ENCODE assay signal across 1 cellular context in genomic region chr21:31457675-31458074, GRCh38.
TF ChIP-seq lines count a peak whose summit lies in the region.

No MANE protein-coding gene starts in this region.

TF ChIP-seq in HepG2, 621 proteins besides CTCF, POLR2A, EP300 and RAD21 (continued from another document):
- TF ChIP-seq ARID3A (IDR thresholded peaks at IDR 0.05; ENCODE audit: low read depth, low read length): no peak
- TF ChIP-seq TCF7 (IDR thresholded peaks at IDR 0.05; ENCODE audit: low read depth): no peak
- no peak for TF ChIP-seq PTBP1 (IDR thresholded peaks at IDR 0.05; ENCODE audit: low read depth, low read length, poor library complexity, severe bottlenecking)
- TF ChIP-seq, protein P1, sequence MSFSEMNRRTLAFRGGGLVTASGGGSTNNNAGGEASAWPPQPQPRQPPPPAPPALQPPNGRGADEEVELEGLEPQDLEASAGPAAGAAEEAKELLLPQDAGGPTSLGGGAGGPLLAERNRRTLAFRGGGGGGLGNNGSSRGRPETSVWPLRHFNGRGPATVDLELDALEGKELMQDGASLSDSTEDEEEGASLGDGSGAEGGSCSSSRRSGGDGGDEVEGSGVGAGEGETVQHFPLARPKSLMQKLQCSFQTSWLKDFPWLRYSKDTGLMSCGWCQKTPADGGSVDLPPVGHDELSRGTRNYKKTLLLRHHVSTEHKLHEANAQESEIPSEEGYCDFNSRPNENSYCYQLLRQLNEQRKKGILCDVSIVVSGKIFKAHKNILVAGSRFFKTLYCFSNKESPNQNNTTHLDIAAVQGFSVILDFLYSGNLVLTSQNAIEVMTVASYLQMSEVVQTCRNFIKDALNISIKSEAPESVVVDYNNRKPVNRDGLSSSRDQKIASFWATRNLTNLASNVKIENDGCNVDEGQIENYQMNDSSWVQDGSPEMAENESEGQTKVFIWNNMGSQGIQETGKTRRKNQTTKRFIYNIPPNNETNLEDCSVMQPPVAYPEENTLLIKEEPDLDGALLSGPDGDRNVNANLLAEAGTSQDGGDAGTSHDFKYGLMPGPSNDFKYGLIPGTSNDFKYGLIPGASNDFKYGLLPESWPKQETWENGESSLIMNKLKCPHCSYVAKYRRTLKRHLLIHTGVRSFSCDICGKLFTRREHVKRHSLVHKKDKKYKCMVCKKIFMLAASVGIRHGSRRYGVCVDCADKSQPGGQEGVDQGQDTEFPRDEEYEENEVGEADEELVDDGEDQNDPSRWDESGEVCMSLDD (CRISPR knock-in tag; IDR thresholded peaks at IDR 0.05; ENCODE audit: borderline replicate concordance): no peak
- TF ChIP-seq, protein P2, sequence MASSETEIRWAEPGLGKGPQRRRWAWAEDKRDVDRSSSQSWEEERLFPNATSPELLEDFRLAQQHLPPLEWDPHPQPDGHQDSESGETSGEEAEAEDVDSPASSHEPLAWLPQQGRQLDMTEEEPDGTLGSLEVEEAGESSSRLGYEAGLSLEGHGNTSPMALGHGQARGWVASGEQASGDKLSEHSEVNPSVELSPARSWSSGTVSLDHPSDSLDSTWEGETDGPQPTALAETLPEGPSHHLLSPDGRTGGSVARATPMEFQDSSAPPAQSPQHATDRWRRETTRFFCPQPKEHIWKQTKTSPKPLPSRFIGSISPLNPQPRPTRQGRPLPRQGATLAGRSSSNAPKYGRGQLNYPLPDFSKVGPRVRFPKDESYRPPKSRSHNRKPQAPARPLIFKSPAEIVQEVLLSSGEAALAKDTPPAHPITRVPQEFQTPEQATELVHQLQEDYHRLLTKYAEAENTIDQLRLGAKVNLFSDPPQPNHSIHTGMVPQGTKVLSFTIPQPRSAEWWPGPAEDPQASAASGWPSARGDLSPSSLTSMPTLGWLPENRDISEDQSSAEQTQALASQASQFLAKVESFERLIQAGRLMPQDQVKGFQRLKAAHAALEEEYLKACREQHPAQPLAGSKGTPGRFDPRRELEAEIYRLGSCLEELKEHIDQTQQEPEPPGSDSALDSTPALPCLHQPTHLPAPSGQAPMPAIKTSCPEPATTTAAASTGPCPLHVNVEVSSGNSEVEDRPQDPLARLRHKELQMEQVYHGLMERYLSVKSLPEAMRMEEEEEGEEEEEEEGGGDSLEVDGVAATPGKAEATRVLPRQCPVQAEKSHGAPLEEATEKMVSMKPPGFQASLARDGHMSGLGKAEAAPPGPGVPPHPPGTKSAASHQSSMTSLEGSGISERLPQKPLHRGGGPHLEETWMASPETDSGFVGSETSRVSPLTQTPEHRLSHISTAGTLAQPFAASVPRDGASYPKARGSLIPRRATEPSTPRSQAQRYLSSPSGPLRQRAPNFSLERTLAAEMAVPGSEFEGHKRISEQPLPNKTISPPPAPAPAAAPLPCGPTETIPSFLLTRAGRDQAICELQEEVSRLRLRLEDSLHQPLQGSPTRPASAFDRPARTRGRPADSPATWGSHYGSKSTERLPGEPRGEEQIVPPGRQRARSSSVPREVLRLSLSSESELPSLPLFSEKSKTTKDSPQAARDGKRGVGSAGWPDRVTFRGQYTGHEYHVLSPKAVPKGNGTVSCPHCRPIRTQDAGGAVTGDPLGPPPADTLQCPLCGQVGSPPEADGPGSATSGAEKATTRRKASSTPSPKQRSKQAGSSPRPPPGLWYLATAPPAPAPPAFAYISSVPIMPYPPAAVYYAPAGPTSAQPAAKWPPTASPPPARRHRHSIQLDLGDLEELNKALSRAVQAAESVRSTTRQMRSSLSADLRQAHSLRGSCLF (CRISPR knock-in tag; IDR thresholded peaks at IDR 0.05; ENCODE audit: borderline replicate concordance): no peak
- TF ChIP-seq AGO2 (optimal IDR thresholded peaks at IDR 0.05; ENCODE audit: low read depth, low read length): no peak
- TF ChIP-seq SNAPC2 (CRISPR knock-in tag; IDR thresholded peaks at IDR 0.05): no peak
- TF ChIP-seq ZNF720 (CRISPR knock-in tag; IDR thresholded peaks at IDR 0.05): no peak
- no peak for TF ChIP-seq TP53 (CRISPR knock-in tag; conservative IDR thresholded peaks at IDR 0.05)
- no peak for TF ChIP-seq ZFAT (CRISPR knock-in tag; conservative IDR thresholded peaks at IDR 0.05)
- no peak for TF ChIP-seq FOXK1 (CRISPR knock-in tag; IDR thresholded peaks at IDR 0.05; ENCODE audit: borderline replicate concordance, low read depth)
